ENCODE assay signal across 17 cellular contexts in the genomic region with DNA sequence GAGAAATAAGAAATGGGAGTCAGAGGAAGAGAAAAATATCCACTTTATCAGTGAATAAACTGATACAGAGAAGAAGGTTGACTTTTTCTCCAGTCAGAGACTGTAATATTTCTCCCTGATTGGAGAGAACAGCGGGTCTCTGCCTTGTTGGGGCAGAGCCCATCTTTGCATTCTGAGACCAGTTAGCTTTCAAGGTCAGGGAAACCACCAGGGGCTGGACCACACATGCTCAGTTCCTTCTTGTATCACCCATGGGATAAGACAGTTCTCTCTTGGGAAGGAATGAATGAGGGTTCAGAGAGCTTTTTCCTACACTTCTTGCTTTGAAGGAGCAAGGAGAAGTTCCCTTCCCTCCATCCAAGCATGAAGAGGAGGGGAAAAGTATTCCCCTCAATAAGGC. TPM values are rescaled to one million over a fixed set of nuclear protein-coding genes. Genes with fewer than 3 reads are reported as not detected.
DNase-seq lines count a peak whose midpoint lies in the region; ATAC-seq, FAIRE-seq and TF ChIP-seq lines count a peak whose summit lies in the region.
"Had no signal": no experiment of that assay in that cellular context is flagged by ENCODE, and none has a peak within 500 bp of the region (broad histone marks: within the 10 kb centered on the region; RNA-seq: fewer than 3 reads in every experiment).

No MANE protein-coding gene starts in this region.

- H3K9me3 ChIP-seq in T-helper 17 cell (ENCODE audit: control insufficient read depth, low read length, poor library complexity, severe bottlenecking) (no peaks in the 10 kb centered on the region), testis (no peaks in the 10 kb centered on the region), ascending aorta (no peaks in the 10 kb centered on the region)

- DNase-seq in activated naive CD8-positive, alpha-beta T cell treated with anti-CD3 and anti-CD28 coated beads for 36 hours, result no peak
- no peak for DNase-seq in T-helper 17 cell
- DNase-seq in bronchial epithelial cell (ENCODE audit: low read depth), result no peak
- DNase-seq in testis, result peak; percentile 66
- no peak for DNase-seq in Kasumi-1 (lab: John Stamatoyannopoulos, UW)
- no peak for DNase-seq in ascending aorta (ENCODE audit: low spot score in 2 of 2)
- no peak for DNase-seq in Ammon's horn (ENCODE audit: low spot score)
- DNase-seq: EL, H9, NCI-H187 treated with DMSO at 0.1 percent for 48 hours, NCI-H345, NCI-H69, OCI-M1, RPMI8226 had no signal

- no peak for TF ChIP-seq CTCF in bronchial epithelial cell (IDR thresholded peaks at IDR 0.05; ENCODE audit: insufficient read depth, low read length, severe bottlenecking)
- no peak for TF ChIP-seq CTCF in testis (IDR thresholded peaks at IDR 0.05)
- TF ChIP-seq CTCF in ascending aorta (IDR thresholded peaks at IDR 0.05), result no peak

- no peaks in the 10 kb centered on the region for H3K9me3 Mint-ChIP-seq in activated naive CD8-positive, alpha-beta T cell (ENCODE audit: low read depth)
- no peaks in the 10 kb centered on the region for H3K9me3 Mint-ChIP-seq in activated naive CD8-positive, alpha-beta T cell treated with anti-CD3 and anti-CD28 coated beads for 36 hours
- H3K9me3 Mint-ChIP-seq: H9 had no signal

- TF ChIP-seq POLR2A in testis (IDR thresholded peaks at IDR 0.05), result no peak

- H3K27ac ChIP-seq in testis, result no peak overlapping the region
- no peak overlapping the region for H3K27ac ChIP-seq in ascending aorta
- H3K27ac ChIP-seq: C4-2B had no signal

- no peak overlapping the region for H3K4me3 ChIP-seq in bronchial epithelial cell (ENCODE audit: low read depth, low read length)
- no peak overlapping the region for H3K4me3 ChIP-seq in testis
- H3K4me3 ChIP-seq in ascending aorta, result no peak overlapping the region

- peaks cover 12% of the 10 kb centered on the region for H3K36me3 Mint-ChIP-seq in activated naive CD8-positive, alpha-beta T cell
- H3K36me3 Mint-ChIP-seq in activated naive CD8-positive, alpha-beta T cell treated with anti-CD3 and anti-CD28 coated beads for 36 hours, result peaks cover 11% of the 10 kb centered on the region
- H3K36me3 Mint-ChIP-seq in T-helper 17 cell (ENCODE audit: low read depth), result peaks cover 12% of the 10 kb centered on the region

- H3K27me3 ChIP-seq in bronchial epithelial cell (ENCODE audit: control insufficient read depth, insufficient read depth, low read length) (no peaks in the 10 kb centered on the region), testis (no peaks in the 10 kb centered on the region), ascending aorta (no peaks in the 10 kb centered on the region)

- 45 to 57% methylated on average over 1 of the region's 1 CpG for whole genome bisulfite sequencing in testis, 2 donors

- peak; percentile 76 for FAIRE-seq in bronchial epithelial cell (lab: Jason Lieb, UNC)
- FAIRE-seq: A204.1 had no signal

- no peak for ATAC-seq in T-helper 17 cell

- H3K4me1 ChIP-seq in testis, result no peaks in the 10 kb centered on the region
- H3K4me1 ChIP-seq in ascending aorta, result no peaks in the 10 kb centered on the region

- peak overlapping the region; percentile 50 for H3K27ac Mint-ChIP-seq in activated naive CD8-positive, alpha-beta T cell
- no peak overlapping the region for H3K27ac Mint-ChIP-seq in activated naive CD8-positive, alpha-beta T cell treated with anti-CD3 and anti-CD28 coated beads for 36 hours
- peak overlapping the region; percentile 16 for H3K27ac Mint-ChIP-seq in T-helper 17 cell
- H3K27ac Mint-ChIP-seq: H9 had no signal

- no peak overlapping the region for H3K4me3 Mint-ChIP-seq in activated naive CD8-positive, alpha-beta T cell
- no peak overlapping the region for H3K4me3 Mint-ChIP-seq in activated naive CD8-positive, alpha-beta T cell treated with anti-CD3 and anti-CD28 coated beads for 36 hours
- H3K4me3 Mint-ChIP-seq in T-helper 17 cell, result no peak overlapping the region
- H3K4me3 Mint-ChIP-seq: H9 had no signal

- no peaks in the 10 kb centered on the region for H3K27me3 Mint-ChIP-seq in activated naive CD8-positive, alpha-beta T cell
- no peaks in the 10 kb centered on the region for H3K27me3 Mint-ChIP-seq in activated naive CD8-positive, alpha-beta T cell treated with anti-CD3 and anti-CD28 coated beads for 36 hours
- no peaks in the 10 kb centered on the region for H3K27me3 Mint-ChIP-seq in T-helper 17 cell

- H3K4me1 Mint-ChIP-seq in activated naive CD8-positive, alpha-beta T cell (ENCODE audit: low read depth), result no peaks in the 10 kb centered on the region
- H3K4me1 Mint-ChIP-seq in activated naive CD8-positive, alpha-beta T cell treated with anti-CD3 and anti-CD28 coated beads for 36 hours, result no peaks in the 10 kb centered on the region
- H3K4me1 Mint-ChIP-seq in T-helper 17 cell, result peaks cover 2% of the 10 kb centered on the region
- H3K4me1 Mint-ChIP-seq: H9 had no signal

- H3K36me3 ChIP-seq in bronchial epithelial cell (ENCODE audit: control insufficient read depth, insufficient read depth, low read length) (peaks cover 2% of the 10 kb centered on the region), testis (ENCODE audit: low read depth, missing control alignments) (no peaks in the 10 kb centered on the region), ascending aorta (peaks cover 46 to 80% of the 10 kb centered on the region in 2 donors)

- intact Hi-C loops in testis (cut with DNase I; ENCODE audit: low total_unique reads), result no loop called here
- intact Hi-C loops in ascending aorta (cut with DNase I), result no loop called here

RNA-seq across cellular contexts. Expression of a gene that starts 12.2 kb away (rescaled TPM):
- total RNA-seq in activated naive CD8-positive, alpha-beta T cell treated with anti-CD3 and anti-CD28 coated beads for 36 hours, result 10 to 100 TPM; 12.5 to 14.6 TPM
- total RNA-seq in T-helper 17 cell, result 1 to 10 TPM; 7.2 to 7.7 TPM
- 3.7 and 3.8 TPM in 2 replicates for total RNA-seq in bronchial epithelial cell
- 10 to 100 TPM; 16.6 to 21.6 TPM for total RNA-seq in testis
- polyA plus RNA-seq in testis (ENCODE audit: insufficient read depth, low read depth, low replicate concordance), result 13.5 TPM
- total RNA-seq in ascending aorta, result 0.21 TPM

RNA-seq across cellular contexts. Expression of a gene that starts 12.4 kb away (rescaled TPM):
- 10 to 100 TPM; 14.5 to 14.6 TPM for total RNA-seq in activated naive CD8-positive, alpha-beta T cell treated with anti-CD3 and anti-CD28 coated beads for 36 hours
- total RNA-seq in T-helper 17 cell, result 10 to 100 TPM; 30.0 to 37.6 TPM
- total RNA-seq in bronchial epithelial cell, result 20.4 and 23.4 TPM in 2 replicates
- total RNA-seq in testis, result 10 to 100 TPM; 35.7 to 41.6 TPM
- polyA plus RNA-seq in testis (ENCODE audit: insufficient read depth, low read depth, low replicate concordance), result 12.9 TPM
- 10.6 TPM for total RNA-seq in ascending aorta
